In the genomic region with DNA sequence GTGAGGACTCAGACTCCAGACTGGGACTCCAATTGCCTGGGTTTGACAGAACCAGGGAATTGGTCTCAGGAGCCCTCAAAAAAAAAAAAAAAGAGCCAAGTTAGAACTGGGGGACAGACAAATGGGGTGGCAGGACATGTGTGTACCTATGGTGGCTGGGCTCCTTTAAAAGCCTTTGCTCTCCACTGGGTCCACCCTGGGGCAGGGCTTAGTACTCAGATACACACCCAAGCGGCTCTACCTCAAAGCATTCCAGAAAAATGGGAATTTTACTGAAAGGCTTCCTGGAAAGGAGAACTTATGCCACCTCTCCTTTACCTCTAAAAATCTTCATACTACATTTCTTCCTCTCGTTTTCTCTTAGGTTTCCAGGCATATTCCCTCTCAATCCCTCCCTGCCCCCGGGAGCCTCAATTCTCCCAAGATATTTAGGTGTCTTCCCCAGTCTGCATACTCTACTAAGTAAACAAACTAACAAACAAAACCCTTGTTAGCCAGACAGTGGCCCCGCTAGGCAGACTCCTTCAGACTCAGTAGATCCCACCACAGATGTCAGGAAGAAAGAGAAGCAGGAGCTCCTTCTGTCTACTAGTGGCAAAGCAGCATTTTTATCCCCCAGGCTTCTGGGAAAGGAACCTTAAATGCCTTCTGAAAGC, we compare ENCODE assay signal across 8 cellular contexts. TPM values are rescaled to one million over a fixed set of nuclear protein-coding genes. Genes with fewer than 3 reads are reported as not detected.
DNase-seq lines count a peak whose midpoint lies in the region; ATAC-seq and TF ChIP-seq lines count a peak whose summit lies in the region.

No MANE protein-coding gene starts in this region.

- H2AFZ ChIP-seq in mammary epithelial cell (ENCODE audit: low read depth, low read length) = peak overlapping the region; percentile 100

- H3K36me3 ChIP-seq in heart right ventricle = peaks cover 0 to 46% (median 35%) of the 10 kb centered on the region in 9 donors
- peaks cover 19% of the 10 kb centered on the region for H3K36me3 ChIP-seq in mammary epithelial cell (ENCODE audit: insufficient read depth, low read length)
- peaks cover 0 to 5% of the 10 kb centered on the region in 2 donors for H3K36me3 ChIP-seq in aorta (ENCODE audit: control insufficient read depth in 1 of 2, insufficient read depth in 2 of 2, low read length in 1 of 2)

- peak overlapping the region in 9 of 10 donors; percentile 96 to 100 (median 98) for H3K27ac ChIP-seq in heart right ventricle
- H3K27ac ChIP-seq in mammary epithelial cell (ENCODE audit: insufficient read depth, low read depth, low read length) = peak overlapping the region; percentile 80
- H3K27ac ChIP-seq in aorta (ENCODE audit: low read depth in 1 of 2, low read length in 2 of 2) = peak overlapping the region in 1 of 2 donors; percentile 74

- H4K20me1 ChIP-seq in mammary epithelial cell (ENCODE audit: insufficient read depth, low read length) = no peaks in the 10 kb centered on the region

- no peak for TF ChIP-seq CTCF in heart right ventricle (IDR thresholded peaks at IDR 0.05)
- no peak for TF ChIP-seq CTCF in mammary epithelial cell (conservative IDR thresholded peaks at IDR 0.05 in 1 of 2, IDR thresholded peaks at IDR 0.05 in 1 of 2; ENCODE audit: extremely low read depth in 1 of 2, insufficient read depth in 1 of 2, low read depth in 1 of 2, low read length in 2 of 2)

- peak overlapping the region; percentile 51 to 100 (median 82) for H3K4me3 ChIP-seq in heart right ventricle
- peak overlapping the region; percentile 88 to 97 (median 94) for H3K4me3 ChIP-seq in mammary epithelial cell (replicated peaks in 1 of 3; ENCODE audit: insufficient read depth in 1 of 3, low read depth in 2 of 3, low read length in 3 of 3)
- H3K4me3 ChIP-seq in mononuclear cell (ENCODE audit: low read length) = peak overlapping the region; percentile 95
- H3K4me3 ChIP-seq in aorta (ENCODE audit: low read length in 2 of 2) = peak overlapping the region; percentile 87 to 89

- intact Hi-C loops in heart right ventricle (cut with DNase I) = loop anchor here in 3 of 10 donors (5.0 to 10.0 kb wide), 4 partner anchors 84 to 444 kb away; a partner anchor contains a TSS
- intact Hi-C loops in left ventricle myocardium superior (cut with micrococcal nuclease) = no loop called here
- intact Hi-C loops in mammary epithelial cell (cut with micrococcal nuclease) = loop anchor here (2.0 to 5.0 kb wide), 2 partner anchors 442 to 586 kb away; a partner anchor contains a TSS
- intact Hi-C loops in aorta (cut with DNase I) = loop anchor here (5.0 to 10.0 kb wide), 5 partner anchors 86 to 444 kb away; a partner anchor contains a TSS

- peak overlapping the region; percentile 90 for H3K4me2 ChIP-seq in mammary epithelial cell (ENCODE audit: insufficient read depth, low read depth, low read length)

- peak overlapping the region; percentile 81 for H3K9ac ChIP-seq in mammary epithelial cell (ENCODE audit: insufficient read depth, low read length)

- CTCF ChIA-PET in mammary epithelial cell (lab: Charles Lee; ENCODE audit: low non-redundant PET) = interaction anchor here (0.6 kb wide), 1 partner anchor 316 kb away, joined by 10 read pairs; no protein-coding TSS in a partner anchor

- H3K79me2 ChIP-seq in mammary epithelial cell (ENCODE audit: insufficient read depth, low read length) = peaks cover 50% of the 10 kb centered on the region

- WGBS in heart right ventricle, 2 donors = 38 to 42% methylated on average over 4 of the region's 4 CpGs
- 0% methylated on average over 4 of the region's 4 CpGs for WGBS in mammary epithelial cell (ENCODE audit: low coverage, missing lambda C conversion rate)
- WGBS in aorta, 2 donors = 16 to 22% methylated on average over 4 of the region's 4 CpGs

- in situ Hi-C loops in mammary epithelial cell (cut with MboI; ENCODE audit: low sequenced_read_pairs in 2 of 2) = no loop called here

- DNase-seq in heart right ventricle (no peak), left ventricle myocardium superior (no peak), mammary epithelial cell (peak; percentile 19), aorta (peak in 1 of 2 donors; percentile 30), NCI-H446 treated with DMSO at 0.1 percent for 48 hours (lab: John Stamatoyannopoulos, UW) (no peak), medulla oblongata (ENCODE audit: extremely low spot score) (no peak)

- H3K4me1 ChIP-seq in heart right ventricle (peaks cover 8 to 41% (median 30%) of the 10 kb centered on the region in 9 donors), mammary epithelial cell (ENCODE audit: insufficient read depth, low read length) (peaks cover 22% of the 10 kb centered on the region), mononuclear cell (ENCODE audit: insufficient read depth, low read length) (peaks cover 45% of the 10 kb centered on the region), aorta (ENCODE audit: control insufficient read depth in 1 of 2, insufficient read depth in 2 of 2, low read length in 2 of 2) (peaks cover 0 to 4% of the 10 kb centered on the region in 2 donors)

- ATAC-seq in heart right ventricle (no peak), left ventricle myocardium superior (no peak), aorta (ENCODE audit: low FRiP score) (no peak), GM21723 (IDR thresholded peaks at IDR 0.05; ENCODE audit: unreplicated experiment) (no peak)

- H3K9me3 ChIP-seq in heart right ventricle (no peaks in the 10 kb centered on the region), mammary epithelial cell (replicated peaks; ENCODE audit: insufficient read depth, low read length) (no peaks in the 10 kb centered on the region), mononuclear cell (ENCODE audit: low read depth, low read length) (no peaks in the 10 kb centered on the region), aorta (ENCODE audit: control insufficient read depth, low read length) (no peaks in the 10 kb centered on the region)

- dilution Hi-C loops in mammary epithelial cell (cut with HindIII; ENCODE audit: low sequenced_read_pairs) = no loop called here

- no TSS peak for BruUV-seq in mammary epithelial cell (replicated peaks; lab: Mats Ljungman, UMichigan)

- no peaks in the 10 kb centered on the region for H3K27me3 ChIP-seq in heart right ventricle
- no peaks in the 10 kb centered on the region for H3K27me3 ChIP-seq in mammary epithelial cell (ENCODE audit: insufficient read depth, low read length)
- H3K27me3 ChIP-seq in mononuclear cell (ENCODE audit: insufficient read depth, low read length) = no peaks in the 10 kb centered on the region
- no peaks in the 10 kb centered on the region for H3K27me3 ChIP-seq in aorta (ENCODE audit: control insufficient read depth in 1 of 2, insufficient read depth in 2 of 2, low read length in 1 of 2)

RNA-seq across cellular contexts. Expression of a gene that starts 0.8 kb away (rescaled TPM):
- total RNA-seq in heart right ventricle (10 to 100 TPM; 20.5 to 33.6 (median 26.2) TPM), left ventricle myocardium superior (21.7 TPM), mammary epithelial cell (10 to 100 TPM; 48.8 to 80.9 TPM), mononuclear cell (96.1 TPM), aorta (10 to 100 TPM; 52.8 to 71.5 TPM)
- polyA plus RNA-seq in heart right ventricle (10 to 100 TPM; 29.8 to 47.0 TPM), mammary epithelial cell (39.1 TPM), aorta (10 to 100 TPM; 23.5 to 57.0 TPM)
- polyA minus RNA-seq in mammary epithelial cell = 37.9 TPM

RNA-seq across cellular contexts. Expression of a gene that starts 1.4 kb away (rescaled TPM):
- 10 to 100 TPM; 20.3 to 33.5 (median 27.6) TPM for total RNA-seq in heart right ventricle
- polyA plus RNA-seq in heart right ventricle = 1 to 10 TPM; 7.3 to 7.7 TPM
- total RNA-seq in left ventricle myocardium superior = 25.2 TPM
- 10 to 100 TPM; 10.3 to 22.4 TPM for total RNA-seq in mammary epithelial cell
- 8.5 TPM for polyA plus RNA-seq in mammary epithelial cell
- polyA minus RNA-seq in mammary epithelial cell = 34.6 TPM
- 4.7 TPM for total RNA-seq in mononuclear cell
- 10 to 100 TPM; 27.2 to 32.7 TPM for total RNA-seq in aorta
- 10 to 100 TPM; 10.9 to 16.7 TPM for polyA plus RNA-seq in aorta

RNA-seq across cellular contexts. Expression of a gene that starts 31.9 kb away (rescaled TPM):
- total RNA-seq in heart right ventricle (100 to 1,000 TPM in 5 of 10 donors, 10 to 100 TPM in 5; 71.7 to 215 (median 99.9) TPM), left ventricle myocardium superior (69.5 TPM), mammary epithelial cell (1,000 to 10,000 TPM in 1 of 2 donors, 100 to 1,000 TPM in 1; 171 to 3,470 TPM), mononuclear cell (8.6 TPM), aorta (over 10,000 TPM in 1 of 2 donors, 1,000 to 10,000 TPM in 1; 4,857 to 10,188 TPM)
- polyA plus RNA-seq in heart right ventricle (100 to 1,000 TPM; 319 to 883 TPM), mammary epithelial cell (55.9 TPM), aorta (over 10,000 TPM; 12,625 to 13,815 TPM)
- polyA minus RNA-seq in mammary epithelial cell = 8.0 TPM

RNA-seq across cellular contexts. Expression of a gene that starts 52.6 kb away (rescaled TPM):
- total RNA-seq in heart right ventricle = 10 to 100 TPM; 16.2 to 33.6 (median 22.0) TPM
- polyA plus RNA-seq in heart right ventricle = 10 to 100 TPM; 13.0 to 28.1 TPM
- 20.4 TPM for total RNA-seq in left ventricle myocardium superior
- total RNA-seq in mammary epithelial cell = 10 to 100 TPM; 17.2 to 30.6 TPM
- polyA plus RNA-seq in mammary epithelial cell = 16.2 TPM
- 95.0 TPM for polyA minus RNA-seq in mammary epithelial cell
- 46.6 TPM for total RNA-seq in mononuclear cell
- 10 to 100 TPM; 51.2 to 81.3 TPM for total RNA-seq in aorta
- polyA plus RNA-seq in aorta = 10 to 100 TPM; 10.4 to 62.9 TPM
